Comparison of ENCODE assay signal across 24 cellular contexts in the genomic region with DNA sequence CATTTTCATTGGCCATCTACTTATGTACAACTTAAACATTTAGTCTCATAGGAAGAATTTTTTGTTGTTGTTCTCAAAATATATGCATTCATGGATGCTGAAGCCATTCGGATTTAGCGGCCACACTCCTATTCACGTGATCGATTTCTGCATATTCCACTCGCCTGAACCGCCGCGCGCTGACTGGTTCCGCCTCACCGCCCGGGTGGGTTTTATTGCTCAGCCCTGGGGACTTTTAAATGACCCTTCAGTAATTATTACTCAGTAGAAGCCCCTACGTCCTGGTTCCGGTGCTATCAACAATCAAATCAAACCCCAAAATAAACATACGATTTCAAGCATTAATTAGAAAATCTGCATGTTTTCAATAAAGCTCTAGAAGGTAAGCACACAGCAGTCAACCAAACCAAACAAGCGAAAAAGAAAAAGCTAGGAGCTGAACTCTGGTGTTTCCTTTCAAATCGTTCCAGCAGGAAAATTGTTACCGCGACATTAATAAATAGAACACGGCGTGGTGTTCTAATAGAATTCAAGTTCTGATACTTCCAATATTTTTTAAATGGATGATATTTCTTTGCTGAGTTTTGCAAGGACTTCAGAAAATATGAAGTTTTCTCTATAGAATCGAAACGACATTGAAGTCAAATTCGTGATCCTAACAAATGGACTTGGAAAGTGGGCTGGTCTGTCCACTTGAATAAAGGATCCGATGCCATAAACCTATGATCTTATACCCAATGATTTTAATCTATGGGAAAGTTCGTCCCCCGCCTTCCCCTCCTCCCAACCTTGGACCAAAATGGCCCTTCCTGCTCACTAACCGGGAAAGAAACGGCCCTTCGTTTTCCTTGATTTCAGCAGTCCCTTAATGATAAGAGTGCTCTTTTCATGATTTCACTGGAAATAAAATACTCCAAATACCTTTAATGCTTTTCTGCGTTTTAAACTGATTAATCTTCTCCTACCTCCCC. TPM values are rescaled to one million over a fixed set of nuclear protein-coding genes. Genes with fewer than 3 reads are reported as not detected.
A peak's percentile ranks its signal among the peaks of the same experiment; 100 is the strongest.
DNase-seq lines count a peak whose midpoint lies in the region; ATAC-seq and TF ChIP-seq lines count a peak whose summit lies in the region.
"Had no signal": no experiment of that assay in that cellular context is flagged by ENCODE, and none has a peak within 500 bp of the region (broad histone marks: within the 10 kb centered on the region; RNA-seq: fewer than 3 reads in every experiment).

No MANE protein-coding gene starts in this region.

- intact Hi-C loops in right cardiac atrium (cut with DNase I): loop anchor here in 1 of 4 donors (10.0 kb wide), 1 partner anchor 225 kb away; no protein-coding TSS in a partner anchor
- intact Hi-C loops in Right ventricle myocardium superior (cut with DNase I): loop anchor here (10.0 kb wide), 1 partner anchor 235 kb away; no protein-coding TSS in a partner anchor
- intact Hi-C loops in CD8-positive, alpha-beta T cell (cut with DNase I, micrococcal nuclease): no loop called here

- H3K27me3 ChIP-seq in right cardiac atrium (ENCODE audit: control insufficient read depth, insufficient read depth): peaks cover 19% of the 10 kb centered on the region
- peaks cover 100% of the 10 kb centered on the region for H3K27me3 ChIP-seq in iPS-20b (ENCODE audit: insufficient read depth, low read length)
- peaks cover 6% of the 10 kb centered on the region for H3K27me3 ChIP-seq in CD8-positive, alpha-beta T cell (ENCODE audit: insufficient read depth, low read length)

- CTCF ChIA-PET in CD8-positive, alpha-beta T cell (lab: Charles Lee): no interaction called here

- DNase-seq in right cardiac atrium (no peak), Right ventricle myocardium superior (no peak), epidermal melanocyte (ENCODE audit: insufficient read length, low spot score) (no peak), kidney tubule cell (ENCODE audit: low spot score) (no peak)
- no peak for DNase-seq in natural killer cell treated with Interleukin-12 subunit alpha and Interleukin-12 subunit beta and Interleukin-15 and Interleukin-18, amount 100 ng/mL, for 72 hours (ENCODE audit: low spot score)
- DNase-seq in CD8-positive, alpha-beta T cell: no peak
- DNase-seq: ACHN; activated CD4-positive, alpha-beta T cell treated with anti-CD3 and anti-CD28 coated beads for 48 hours; activated CD8-positive, alpha-beta memory T cell treated with anti-CD3 and anti-CD28 coated beads, Interleukin-2, amount 50 U/mL, for 4 hours; anterior cingulate cortex; hippocampal formation; mesendoderm; MV-4-11; naive thymus-derived CD8-positive, alpha-beta T cell; NCI-H187 treated with DMSO at 0.1 percent for 48 hours; NK-92 treated with Interleukin-12 subunit alpha and Interleukin-12 subunit beta, amount 100 ng/mL, for 24 hours; stimulated activated CD4-positive, alpha-beta T cell treated with anti-CD3 and anti-CD28 coated beads, Interleukin-12 subunit alpha, Interleukin-12 subunit beta, amount 100 ng/mL, for 4 hours; substantia nigra had no signal

- peak overlapping the region; percentile 73 to 84 (median 80) for H3K4me3 Mint-ChIP-seq in brain
- H3K4me3 Mint-ChIP-seq in natural killer cell treated with Interleukin-12 subunit alpha and Interleukin-12 subunit beta and Interleukin-15 and Interleukin-18, amount 100 ng/mL, for 72 hours: no peak overlapping the region
- no peak overlapping the region for H3K4me3 Mint-ChIP-seq in CD8-positive, alpha-beta T cell
- H3K4me3 Mint-ChIP-seq: naive thymus-derived CD8-positive, alpha-beta T cell had no signal

- H3K9ac ChIP-seq in iPS-20b (ENCODE audit: low read depth, low read length): no peak overlapping the region
- H3K9ac ChIP-seq: KMS-11 had no signal

- H3K9me3 ChIP-seq in right cardiac atrium (ENCODE audit: control insufficient read depth, low read length) (no peaks in the 10 kb centered on the region), iPS-20b (ENCODE audit: insufficient read depth, low read depth, low read length) (no peaks in the 10 kb centered on the region; the same call in 1 of the 2 replicates)
- H3K9me3 ChIP-seq in CD8-positive, alpha-beta T cell (ENCODE audit: low read length): no peaks in the 10 kb centered on the region

- peaks cover 16% of the 10 kb centered on the region for H3K36me3 Mint-ChIP-seq in brain
- H3K36me3 Mint-ChIP-seq in natural killer cell treated with Interleukin-12 subunit alpha and Interleukin-12 subunit beta and Interleukin-15 and Interleukin-18, amount 100 ng/mL, for 72 hours: peaks cover 15% of the 10 kb centered on the region
- no peaks in the 10 kb centered on the region for H3K36me3 Mint-ChIP-seq in CD8-positive, alpha-beta T cell

- TF ChIP-seq CTCF in brain (conservative IDR thresholded peaks at IDR 0.05): no peak
- no peak for TF ChIP-seq CTCF in CD8-positive, alpha-beta T cell (IDR thresholded peaks at IDR 0.05)

- H3K27ac ChIP-seq in right cardiac atrium (ENCODE audit: low read length): no peak overlapping the region
- no peak overlapping the region for H3K27ac ChIP-seq in iPS-20b (ENCODE audit: low read length)
- no peak overlapping the region for H3K27ac ChIP-seq in CD8-positive, alpha-beta T cell (ENCODE audit: low read depth, low read length)
- H3K27ac ChIP-seq: C4-2B, KMS-11 had no signal

- peaks cover 96% of the 10 kb centered on the region for H3K27me3 Mint-ChIP-seq in brain
- peaks cover 50 to 60% of the 10 kb centered on the region in 2 donors for H3K27me3 Mint-ChIP-seq in natural killer cell treated with Interleukin-12 subunit alpha and Interleukin-12 subunit beta and Interleukin-15 and Interleukin-18, amount 100 ng/mL, for 72 hours
- peaks cover 70% of the 10 kb centered on the region for H3K27me3 Mint-ChIP-seq in CD8-positive, alpha-beta T cell (ENCODE audit: low read depth)

- H3K4me1 ChIP-seq in right cardiac atrium (ENCODE audit: control insufficient read depth, insufficient read depth, low read length) (no peaks in the 10 kb centered on the region), iPS-20b (ENCODE audit: insufficient read depth, low read length) (peaks cover 31% of the 10 kb centered on the region)
- no peaks in the 10 kb centered on the region for H3K4me1 ChIP-seq in CD8-positive, alpha-beta T cell (ENCODE audit: insufficient read depth, low read length)

- H3K9me3 Mint-ChIP-seq in brain: peaks cover 0 to 6% (median 0%) of the 10 kb centered on the region in 5 experiments
- H3K9me3 Mint-ChIP-seq in natural killer cell treated with Interleukin-12 subunit alpha and Interleukin-12 subunit beta and Interleukin-15 and Interleukin-18, amount 100 ng/mL, for 72 hours: no peaks in the 10 kb centered on the region
- no peaks in the 10 kb centered on the region for H3K9me3 Mint-ChIP-seq in CD8-positive, alpha-beta T cell

- peak overlapping the region in 3 of 5 experiments; percentile 81 to 98 (median 91) for H3K27ac Mint-ChIP-seq in brain
- no peak overlapping the region for H3K27ac Mint-ChIP-seq in natural killer cell treated with Interleukin-12 subunit alpha and Interleukin-12 subunit beta and Interleukin-15 and Interleukin-18, amount 100 ng/mL, for 72 hours
- H3K27ac Mint-ChIP-seq in CD8-positive, alpha-beta T cell: no peak overlapping the region

- peak overlapping the region; percentile 13 for H3K4me3 ChIP-seq in right cardiac atrium (ENCODE audit: low read length)
- peak overlapping the region; percentile 60 for H3K4me3 ChIP-seq in iPS-20b (ENCODE audit: low read length)
- no peak overlapping the region for H3K4me3 ChIP-seq in CD8-positive, alpha-beta T cell (ENCODE audit: low read depth, low read length)
- H3K4me3 ChIP-seq: GM12878 had no signal

- peaks cover 75% of the 10 kb centered on the region for H3K4me1 Mint-ChIP-seq in brain
- no peaks in the 10 kb centered on the region for H3K4me1 Mint-ChIP-seq in natural killer cell treated with Interleukin-12 subunit alpha and Interleukin-12 subunit beta and Interleukin-15 and Interleukin-18, amount 100 ng/mL, for 72 hours (ENCODE audit: low read depth in 2 of 2)
- H3K4me1 Mint-ChIP-seq in CD8-positive, alpha-beta T cell (ENCODE audit: low read depth): no peaks in the 10 kb centered on the region

- 11% methylated on average over 31 of the region's 31 CpGs for WGBS in right cardiac atrium

- ATAC-seq in right cardiac atrium: no peak
- no peak for ATAC-seq in Right ventricle myocardium superior (ENCODE audit: poor library complexity)
- no peak for ATAC-seq in natural killer cell treated with Interleukin-12 subunit alpha and Interleukin-12 subunit beta and Interleukin-15 and Interleukin-18, amount 100 ng/mL, for 72 hours
- no peak for ATAC-seq in CD8-positive, alpha-beta T cell
- ATAC-seq: GM12878; naive thymus-derived CD8-positive, alpha-beta T cell had no signal

- H3K36me3 ChIP-seq in iPS-20b (ENCODE audit: insufficient read depth, low read depth, low read length): no peaks in the 10 kb centered on the region
- H3K36me3 ChIP-seq in CD8-positive, alpha-beta T cell (ENCODE audit: insufficient read depth, low read length): no peaks in the 10 kb centered on the region

- POLR2A ChIA-PET in CD8-positive, alpha-beta T cell (lab: Charles Lee): no interaction called here

RNA-seq across cellular contexts. Expression of a gene that starts 9.2 kb away (rescaled TPM):
- total RNA-seq in right cardiac atrium (under 1 TPM in 2 of 4 donors, not detected in 2; 0.25 to 0.34 TPM), Right ventricle myocardium superior (not detected)
- polyA plus RNA-seq in right cardiac atrium (0.23 TPM), brain (ENCODE audit: insufficient read depth, low read depth, low replicate concordance) (not detected)
- total RNA-seq in natural killer cell treated with Interleukin-12 subunit alpha and Interleukin-12 subunit beta and Interleukin-15 and Interleukin-18, amount 100 ng/mL, for 72 hours: not detected
- not detected for total RNA-seq in CD8-positive, alpha-beta T cell
- total RNA-seq: GM12878; kidney epithelial cell; naive thymus-derived CD8-positive, alpha-beta T cell had no signal
- polyA plus RNA-seq: GM12878; naive thymus-derived CD8-positive, alpha-beta T cell had no signal

Comparison
In these comparisons a context has a peak if more than half of its experiments do, and no peak if none do; other contexts are left out.
1. H3K27ac Mint-ChIP-seq: peak in brain (3 of 5); none in natural killer cell treated with Interleukin-12 subunit alpha and Interleukin-12 subunit beta and Interleukin-15 and Interleukin-18, amount 100 ng/mL, for 72 hours (0 of 2) and CD8-positive, alpha-beta T cell (single experiment).
2. H3K4me3 Mint-ChIP-seq: peak in brain (5 of 5); none in natural killer cell treated with Interleukin-12 subunit alpha and Interleukin-12 subunit beta and Interleukin-15 and Interleukin-18, amount 100 ng/mL, for 72 hours (single experiment) and CD8-positive, alpha-beta T cell (single experiment).